Comparison of ENCODE assay signal across 8 cellular contexts in genomic region chr3:184259878-184260570, GRCh38. TPM values are rescaled to one million over a fixed set of nuclear protein-coding genes. Genes with fewer than 3 reads are reported as not detected.
DNase-seq lines count a peak whose midpoint lies in the region; ATAC-seq and TF ChIP-seq lines count a peak whose summit lies in the region.

No MANE protein-coding gene starts in this region.

- peak overlapping the region; percentile 90 for H3K4me3 Mint-ChIP-seq in neural crest cell

- peaks cover 0 to 33% (median 25%) of the 10 kb centered on the region in 4 donors for H3K4me1 ChIP-seq in tibial nerve

- no peak for TF ChIP-seq POLR2A in tibial nerve (IDR thresholded peaks at IDR 0.05)

- peaks cover 76% of the 10 kb centered on the region for H3K27me3 Mint-ChIP-seq in neural crest cell (ENCODE audit: low read depth)

- H3K4me3 ChIP-seq in MG63: peak overlapping the region; percentile 53
- peak overlapping the region in 1 of 4 donors; percentile 39 for H3K4me3 ChIP-seq in tibial nerve

- no peak overlapping the region for H3K27ac Mint-ChIP-seq in neural crest cell (ENCODE audit: unreplicated experiment)

- TF ChIP-seq EP300 in tibial nerve (IDR thresholded peaks at IDR 0.05): no peak

- no peak for ATAC-seq in GM19395 (IDR thresholded peaks at IDR 0.05; ENCODE audit: unreplicated experiment)

- H3K36me3 ChIP-seq in MG63 (0 out of 2 replicates have a peak, but pooled peaks cover 2% of the 10 kb centered on the region), tibial nerve (peaks cover 0 to 14% (median 0%) of the 10 kb centered on the region in 3 donors)

- no peaks in the 10 kb centered on the region for H3K9me3 Mint-ChIP-seq in neural crest cell

- H3K4me1 Mint-ChIP-seq in neural crest cell: peaks cover 18% of the 10 kb centered on the region

- no peaks in the 10 kb centered on the region for H3K36me3 Mint-ChIP-seq in neural crest cell (ENCODE audit: low read depth)

- no peak overlapping the region for H3K27ac ChIP-seq in tibial nerve

- TF ChIP-seq CTCF in neural crest cell (conservative IDR thresholded peaks at IDR 0.05): no peak
- TF ChIP-seq CTCF in tibial nerve (IDR thresholded peaks at IDR 0.05): no peak

- H3K9me3 ChIP-seq in MG63: no peaks in the 10 kb centered on the region
- no peaks in the 10 kb centered on the region for H3K9me3 ChIP-seq in tibial nerve

- DNase-seq in ELR (ENCODE audit: low read depth) (peak; percentile 61), MG63 (peak; percentile 51), fibroblast of peridontal ligament (ENCODE audit: extremely low read depth) (peak; percentile 3), neural crest cell (ENCODE audit: low read depth, low spot score) (peak; percentile 45), NCI-H2196 treated with DMSO at 0.1 percent for 48 hours (lab: John Stamatoyannopoulos, UW; ENCODE audit: unreplicated experiment) (no peak), tibial nerve (ENCODE audit: low spot score in 2 of 2) (no peak)
- peak; percentile 45 for DNase-seq in activated CD8-positive, alpha-beta memory T cell treated with anti-CD3 and anti-CD28 coated beads, Interleukin-2, amount 50 U/mL, for 4 hours

- WGBS in tibial nerve, 2 donors: 1% methylated on average over 22 to 41 of the region's 85 CpGs

- H3K27me3 ChIP-seq in MG63 (peaks cover 15% of the 10 kb centered on the region), tibial nerve (peaks cover 0 to 62% of the 10 kb centered on the region in 2 donors)

RNA-seq across cellular contexts. Expression of gene CAMK2N2, which starts 1.3 kb away (rescaled TPM):
- total RNA-seq in MG63 (2014; rRNA removed; shearing (Covaris generic); ENCODE audit: low replicate concordance): not detected in 2 replicates
- total RNA-seq in neural crest cell (4.7 and 5.6 TPM in 2 replicates), tibial nerve (not detected)

RNA-seq across cellular contexts. Expression of gene EEF1AKMT4, which starts 10.6 kb away (rescaled TPM):
- total RNA-seq in MG63 (2014; rRNA removed; shearing (Covaris generic); ENCODE audit: low replicate concordance): 5.2 and 16.0 TPM in 2 replicates
- total RNA-seq in neural crest cell (3.4 and 3.9 TPM in 2 replicates), tibial nerve (1 to 10 TPM in 3 of 4 donors, under 1 TPM in 1; 0.98 to 4.8 (median 2.5) TPM)

RNA-seq across cellular contexts. Expression of gene ALG3, which starts 11.3 kb away (rescaled TPM):
- 57.2 and 59.0 TPM in 2 replicates for total RNA-seq in MG63 (2014; rRNA removed; shearing (Covaris generic); ENCODE audit: low replicate concordance)
- total RNA-seq in neural crest cell: 32.0 and 35.5 TPM in 2 replicates
- 10 to 100 TPM; 38.9 to 79.5 (median 58.7) TPM for total RNA-seq in tibial nerve

RNA-seq across cellular contexts. Expression of gene ECE2, which starts 15.8 kb away (rescaled TPM):
- not detected in 2 replicates for total RNA-seq in MG63 (2014; rRNA removed; shearing (Covaris generic); ENCODE audit: low replicate concordance)
- total RNA-seq in neural crest cell (not detected in 2 replicates), tibial nerve (not detected)

RNA-seq across cellular contexts. Expression of gene VWA5B2, which starts 30.6 kb away (rescaled TPM):
- not detected in 2 replicates for total RNA-seq in MG63 (2014; rRNA removed; shearing (Covaris generic); ENCODE audit: low replicate concordance)
- total RNA-seq in neural crest cell: 0.36 and 0.56 TPM in 2 replicates
- total RNA-seq in tibial nerve: 1 to 10 TPM in 1 of 4 donors, under 1 TPM in 2, not detected in 1; 0.21 to 1.8 (median 0.22) TPM

Comparison
In these comparisons a context has a peak if more than half of its experiments do, and no peak if none do; other contexts are left out.
1. DNase-seq: peak in ELR (single experiment), MG63 (single experiment), activated CD8-positive, alpha-beta memory T cell treated with anti-CD3 and anti-CD28 coated beads, Interleukin-2, amount 50 U/mL, for 4 hours (single experiment), fibroblast of peridontal ligament (single experiment) and neural crest cell (single experiment); none in NCI-H2196 treated with DMSO at 0.1 percent for 48 hours (single experiment) and tibial nerve (0 of 2).